Comparison of ENCODE assay signal across 20 cellular contexts in the genomic region with DNA sequence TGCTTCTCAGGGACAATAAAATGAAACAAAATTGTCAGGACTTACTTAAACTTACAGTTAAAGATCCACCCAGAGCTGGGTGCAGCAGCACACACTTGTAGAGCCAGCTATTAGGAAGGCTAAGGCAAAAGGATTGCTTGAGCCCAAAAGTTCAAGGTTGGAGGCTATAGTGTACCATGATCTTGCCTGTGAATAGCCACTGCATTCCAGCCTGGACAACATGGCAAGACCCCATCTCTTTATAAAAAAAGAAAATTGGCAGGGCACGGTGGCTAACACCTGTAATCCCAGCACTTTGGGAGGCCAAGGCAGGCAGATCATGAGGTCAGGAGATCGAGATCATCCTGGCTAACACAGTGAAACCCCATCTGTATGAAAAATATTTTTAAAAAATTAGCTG.
"Had no signal": no experiment of that assay in that cellular context is flagged by ENCODE, and none has a peak within 500 bp of the region (broad histone marks: within the 10 kb centered on the region; RNA-seq: fewer than 3 reads in every experiment).

No MANE protein-coding gene starts in this region.

- FAIRE-seq: islet of Langerhans, urothelium cell line had no signal

- H3K4me3 Mint-ChIP-seq: activated CD4-positive, alpha-beta memory T cell treated with anti-CD3 and anti-CD28 coated beads for 36 hours; activated CD8-positive, alpha-beta memory T cell treated with anti-CD3 and anti-CD28 coated beads, Interleukin-2, amount 10 ng/mL, durations not matched to agents 7 days and 5 days; activated naive CD4-positive, alpha-beta T cell treated with anti-CD3 and anti-CD28 coated beads, Interleukin-2, amount 50 U/mL, for 24 hours; effector memory CD8-positive, alpha-beta T cell; nephron progenitor cell; stimulated activated naive CD8-positive, alpha-beta T cell treated with anti-CD3 and anti-CD28 coated beads, Interleukin-15, Interleukin-2, amounts not matched to agents 100 ng/mL and 50 ng/mL, for 24 hours; T-cell had no signal

- H3K27me3 Mint-ChIP-seq: activated CD4-positive, alpha-beta memory T cell treated with anti-CD3 and anti-CD28 coated beads for 36 hours; activated CD8-positive, alpha-beta memory T cell treated with anti-CD3 and anti-CD28 coated beads, Interleukin-2, amount 10 ng/mL, durations not matched to agents 7 days and 5 days; activated naive CD4-positive, alpha-beta T cell treated with anti-CD3 and anti-CD28 coated beads, Interleukin-2, amount 50 U/mL, for 24 hours; effector memory CD8-positive, alpha-beta T cell; progenitor cell of endocrine pancreas; stimulated activated naive CD8-positive, alpha-beta T cell treated with anti-CD3 and anti-CD28 coated beads, Interleukin-15, Interleukin-2, amounts not matched to agents 100 ng/mL and 50 ng/mL, for 24 hours; T-cell had no signal

- H3K9me3 Mint-ChIP-seq: activated CD4-positive, alpha-beta memory T cell treated with anti-CD3 and anti-CD28 coated beads for 36 hours; activated naive CD4-positive, alpha-beta T cell treated with anti-CD3 and anti-CD28 coated beads, Interleukin-2, amount 50 U/mL, for 24 hours; effector memory CD8-positive, alpha-beta T cell; nephron progenitor cell; stimulated activated naive CD8-positive, alpha-beta T cell treated with anti-CD3 and anti-CD28 coated beads, Interleukin-15, Interleukin-2, amounts not matched to agents 100 ng/mL and 50 ng/mL, for 24 hours had no signal

- H3K9me3 ChIP-seq: adrenal gland, left lung, spleen had no signal

- DNase-seq: activated CD4-positive, alpha-beta memory T cell treated with anti-CD3 and anti-CD28 coated beads for 36 hours; activated CD8-positive, alpha-beta memory T cell treated with anti-CD3 and anti-CD28 coated beads, Interleukin-2, amount 10 ng/mL, durations not matched to agents 7 days and 5 days; activated effector memory CD4-positive, alpha-beta T cell treated with anti-CD3 and anti-CD28 coated beads, Interleukin-2, amount 50 U/mL, for 16 hours; activated T-cell treated with anti-CD3 and anti-CD28 coated beads, Interleukin-2, amount 50 U/mL, for 1 hour; adrenal gland; dermis blood vessel endothelial cell; effector memory CD8-positive, alpha-beta T cell; foreskin melanocyte; left lung; nephron progenitor cell; occipital lobe; spleen; T-cell; T1000 had no signal

- H3K27ac Mint-ChIP-seq: activated CD4-positive, alpha-beta memory T cell treated with anti-CD3 and anti-CD28 coated beads for 36 hours; activated CD8-positive, alpha-beta memory T cell treated with anti-CD3 and anti-CD28 coated beads, Interleukin-2, amount 10 ng/mL, durations not matched to agents 7 days and 5 days; activated naive CD4-positive, alpha-beta T cell treated with anti-CD3 and anti-CD28 coated beads, Interleukin-2, amount 50 U/mL, for 24 hours; nephron progenitor cell; stimulated activated naive CD8-positive, alpha-beta T cell treated with anti-CD3 and anti-CD28 coated beads, Interleukin-15, Interleukin-2, amounts not matched to agents 100 ng/mL and 50 ng/mL, for 24 hours; T-cell had no signal

- H3K27me3 ChIP-seq: adrenal gland, left lung, spleen had no signal

- ATAC-seq: activated CD8-positive, alpha-beta memory T cell treated with anti-CD3 and anti-CD28 coated beads, Interleukin-2, amount 10 ng/mL, durations not matched to agents 7 days and 5 days; effector memory CD8-positive, alpha-beta T cell; T-cell had no signal

- H3K27ac ChIP-seq: adrenal gland, spleen, VCaP had no signal

- H3K4me3 ChIP-seq: adrenal gland, left lung, spleen had no signal

- H3K36me3 ChIP-seq: adrenal gland, left lung, spleen had no signal
